ENCODE assay signal across 21 cellular contexts in the genomic region with DNA sequence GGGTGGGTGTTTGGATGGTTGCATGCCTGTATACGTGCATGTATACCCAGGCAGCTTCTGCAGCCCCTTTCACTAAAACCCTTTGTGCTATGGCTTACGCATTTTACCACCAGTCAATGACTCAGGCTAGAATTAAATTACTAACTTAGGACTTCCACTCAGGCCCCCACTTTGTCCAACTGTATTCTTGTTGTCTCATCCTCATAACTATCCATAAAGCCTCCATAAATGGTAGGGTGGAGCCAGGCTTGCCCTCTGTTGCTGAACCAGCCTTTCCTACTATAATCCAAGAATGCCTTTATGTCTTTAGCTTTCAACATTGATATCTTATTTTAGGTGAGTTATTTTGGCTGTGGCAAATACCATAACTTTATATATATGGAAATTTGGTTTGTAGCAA.
"Had no signal": no experiment of that assay in that cellular context is flagged by ENCODE, and none has a peak within 500 bp of the region (broad histone marks: within the 10 kb centered on the region; RNA-seq: fewer than 3 reads in every experiment).

No MANE protein-coding gene starts in this region.

- H3K27ac ChIP-seq: cardiac muscle cell, SK-N-MC had no signal

- ATAC-seq: activated CD8-positive, alpha-beta T cell treated with anti-CD3 and anti-CD28 coated beads, Interleukin-2, amount 10 ng/mL, durations not matched to agents 7 days and 5 days; K562 had no signal

- H3K4me3 ChIP-seq: cardiac muscle cell, K562, SK-N-MC had no signal

- H3K27me3 ChIP-seq: brain microvascular endothelial cell, cardiac muscle cell had no signal

- DNase-seq: activated CD4-positive, alpha-beta T cell treated with anti-CD3 and anti-CD28 coated beads for 48 hours; activated CD4-positive, alpha-beta T cell treated with anti-CD3 and anti-CD28 coated beads, Interleukin-2, amount 50 U/mL, for 4 hours; activated CD4-positive, CD25-positive, alpha-beta regulatory T cell treated with anti-CD3 and anti-CD28 coated beads, Interleukin-2, amount 50 U/mL, for 72 hours; activated CD8-positive, alpha-beta memory T cell treated with anti-CD3 and anti-CD28 coated beads, Interleukin-2, amount 50 U/mL, for 48 hours; activated CD8-positive, alpha-beta T cell treated with anti-CD3 and anti-CD28 coated beads, Interleukin-2, amount 10 ng/mL, durations not matched to agents 7 days and 5 days; activated T-cell treated with anti-CD3 and anti-CD28 coated beads, Interleukin-2, amount 50 U/mL, for 1 hour; brain microvascular endothelial cell; Karpas-422; MM.1S; NCI-H1105; NCI-H1436; NCI-H1694 treated with DMSO at 0.1 percent for 48 hours; NCI-H2029 treated with DMSO at 0.1 percent for 48 hours; NCI-H345; NCI-H510A; NCI-H526 treated with DMSO at 0.1 percent for 48 hours; NK-92 treated with Interleukin-12 subunit alpha and Interleukin-12 subunit beta, amount 100 ng/mL, for 24 hours; T-helper 1 cell had no signal
